Comparison of ENCODE assay signal across 15 cellular contexts in the genomic region with DNA sequence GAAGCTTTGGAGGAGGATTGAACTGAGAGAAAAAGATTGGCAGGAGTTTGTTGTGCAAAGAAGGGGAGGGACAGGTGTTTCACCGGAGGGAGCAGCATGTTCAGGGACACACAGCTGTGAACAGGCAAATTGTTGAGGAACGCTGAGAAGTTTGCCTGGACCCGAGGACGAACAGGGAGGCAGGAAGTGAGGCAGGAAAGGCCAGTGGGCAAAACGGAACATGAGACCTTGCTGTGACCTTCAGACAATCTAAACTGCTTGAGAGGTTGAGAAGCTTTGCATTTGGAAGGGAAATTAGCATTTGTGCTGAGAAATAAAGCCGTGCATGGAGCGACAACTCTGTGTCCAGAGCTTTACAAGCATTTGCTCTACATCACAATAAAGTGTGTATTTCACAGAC. TPM values are rescaled to one million over a fixed set of nuclear protein-coding genes. Genes with fewer than 3 reads are reported as not detected.
DNase-seq lines count a peak whose midpoint lies in the region; ATAC-seq and TF ChIP-seq lines count a peak whose summit lies in the region.
"Had no signal": no experiment of that assay in that cellular context is flagged by ENCODE, and none has a peak within 500 bp of the region (broad histone marks: within the 10 kb centered on the region; RNA-seq: fewer than 3 reads in every experiment).

No MANE protein-coding gene starts in this region.

- H2AFZ ChIP-seq in PC-3 (ENCODE audit: low read length) (peak overlapping the region; percentile 7; the same call in 1 of the 2 replicates), fibroblast of lung (ENCODE audit: low read length) (peak overlapping the region; percentile 50), OCI-LY7 (ENCODE audit: low read length) (no peak overlapping the region)

- CTCF ChIA-PET in PC-3 (lab: Charles Lee) (no interaction called here), OCI-LY7 (lab: Charles Lee; ENCODE audit: unreplicated experiment) (no interaction called here)

- no peaks in the 10 kb centered on the region for H4K20me1 ChIP-seq in PC-3 (ENCODE audit: low read length)
- no peaks in the 10 kb centered on the region for H4K20me1 ChIP-seq in fibroblast of lung (ENCODE audit: control insufficient read depth, extremely low read depth, insufficient read depth, low read length)
- H4K20me1 ChIP-seq in OCI-LY7 (ENCODE audit: insufficient read depth, low read length) = no peaks in the 10 kb centered on the region

- DNase-seq in G401 (ENCODE audit: low spot score) (peak; percentile 6), PC-3 (no peak), fibroblast of lung (ENCODE audit: low read depth in 2 of 2) (no peak), nephron progenitor cell (no peak), OCI-LY7 (ENCODE audit: low spot score) (no peak), cerebellar nuclear complex (lab: John Stamatoyannopoulos, UW) (no peak)
- DNase-seq: activated CD4-positive, alpha-beta memory T cell treated with anti-CD3 and anti-CD28 coated beads for 36 hours; GF-D8; immature natural killer cell; NCI-H1105 treated with DMSO at 0.1 percent for 48 hours; NCI-H2227 treated with DMSO at 0.1 percent for 48 hours; psoas muscle had no signal

- TF ChIP-seq CTCF in PC-3 (conservative IDR thresholded peaks at IDR 0.05; ENCODE audit: low read depth, low read length) = no peak
- TF ChIP-seq CTCF in fibroblast of lung (conservative IDR thresholded peaks at IDR 0.05 in 1 of 2, IDR thresholded peaks at IDR 0.05 in 1 of 2; ENCODE audit: low read depth in 1 of 2, low read length in 2 of 2) = no peak
- no peak for TF ChIP-seq CTCF in nephron progenitor cell (IDR thresholded peaks at IDR 0.05)
- TF ChIP-seq CTCF in OCI-LY7 (conservative IDR thresholded peaks at IDR 0.05; ENCODE audit: low read length) = no peak

- H3K36me3 Mint-ChIP-seq in nephron progenitor cell (ENCODE audit: low read depth) = no peaks in the 10 kb centered on the region
- H3K36me3 Mint-ChIP-seq: activated CD4-positive, alpha-beta memory T cell treated with anti-CD3 and anti-CD28 coated beads for 36 hours; immature natural killer cell had no signal

- H3K27ac ChIP-seq in PC-3 (ENCODE audit: low read length) (no peak overlapping the region), fibroblast of lung (ENCODE audit: insufficient read depth, low read length) (no peak overlapping the region), OCI-LY7 (ENCODE audit: low read depth, low read length, poor library complexity, severe bottlenecking) (no peak overlapping the region)
- H3K27ac ChIP-seq: psoas muscle had no signal

- H3K9me3 Mint-ChIP-seq in nephron progenitor cell = peaks cover 6% of the 10 kb centered on the region
- H3K9me3 Mint-ChIP-seq: activated CD4-positive, alpha-beta memory T cell treated with anti-CD3 and anti-CD28 coated beads for 36 hours; immature natural killer cell had no signal

- BruUV-seq in PC-3 (replicated peaks; lab: Mats Ljungman, UMichigan) (no TSS peak), OCI-LY7 (replicated peaks; lab: Mats Ljungman, UMichigan) (no TSS peak)

- H3K27ac Mint-ChIP-seq in nephron progenitor cell = peak overlapping the region; percentile 20
- H3K27ac Mint-ChIP-seq: activated CD4-positive, alpha-beta memory T cell treated with anti-CD3 and anti-CD28 coated beads for 36 hours had no signal

- H3K9me2 ChIP-seq in PC-3 (replicated peaks; ENCODE audit: low read length) (no peaks in the 10 kb centered on the region), OCI-LY7 (ENCODE audit: insufficient read depth, low read length) (no peaks in the 10 kb centered on the region)

- H3K9me3 ChIP-seq in PC-3 (ENCODE audit: low read length) (no peaks in the 10 kb centered on the region), fibroblast of lung (ENCODE audit: control insufficient read depth, insufficient read depth, low read depth, low read length) (no peaks in the 10 kb centered on the region), OCI-LY7 (ENCODE audit: low read length) (no peaks in the 10 kb centered on the region)
- H3K9me3 ChIP-seq: psoas muscle had no signal

- H3K4me1 Mint-ChIP-seq in nephron progenitor cell = peaks cover 6% of the 10 kb centered on the region

- POLR2A ChIA-PET in PC-3 (lab: Charles Lee; ENCODE audit: unreplicated experiment) (interaction anchor here (0.5 to 0.6 kb wide), 2 partner anchors 186 to 191 kb away, joined by 3 to 8 read pairs; no protein-coding TSS in a partner anchor), OCI-LY7 (lab: Charles Lee) (interaction anchor here (0.9 kb wide), 1 partner anchor 10 kb away, joined by 3 read pairs; no protein-coding TSS in a partner anchor)

- H3K36me3 ChIP-seq in PC-3 (ENCODE audit: low read depth, low read length) (no peaks in the 10 kb centered on the region), fibroblast of lung (ENCODE audit: control insufficient read depth, insufficient read depth, low read length) (no peaks in the 10 kb centered on the region), OCI-LY7 (ENCODE audit: insufficient read depth, low read length) (no peaks in the 10 kb centered on the region)

- H3K4me1 ChIP-seq in PC-3 (ENCODE audit: insufficient read depth, low read length) (no peaks in the 10 kb centered on the region), fibroblast of lung (ENCODE audit: control insufficient read depth, extremely low read depth, insufficient read depth, low read length) (no peaks in the 10 kb centered on the region), OCI-LY7 (ENCODE audit: insufficient read depth, low read length, poor library complexity, severe bottlenecking) (no peaks in the 10 kb centered on the region)
- H3K4me1 ChIP-seq: psoas muscle had no signal

- in situ Hi-C loops in G401 (cut with HindIII; ENCODE audit: low sequenced_read_pairs) = no loop called here

- H3K4me2 ChIP-seq in PC-3 (ENCODE audit: low read length) = no peak overlapping the region
- no peak overlapping the region for H3K4me2 ChIP-seq in fibroblast of lung (ENCODE audit: extremely low read depth, insufficient read depth, low read length)
- H3K4me2 ChIP-seq in OCI-LY7 (ENCODE audit: low read length) = no peak overlapping the region

- H3K4me3 Mint-ChIP-seq in nephron progenitor cell = no peak overlapping the region
- H3K4me3 Mint-ChIP-seq: activated CD4-positive, alpha-beta memory T cell treated with anti-CD3 and anti-CD28 coated beads for 36 hours; immature natural killer cell had no signal

- H3K27me3 Mint-ChIP-seq in nephron progenitor cell (ENCODE audit: low read depth, poor library complexity) = peaks cover 7% of the 10 kb centered on the region
- H3K27me3 Mint-ChIP-seq: activated CD4-positive, alpha-beta memory T cell treated with anti-CD3 and anti-CD28 coated beads for 36 hours had no signal

- H3K27me3 ChIP-seq in PC-3 (ENCODE audit: low read length) (no peaks in the 10 kb centered on the region), fibroblast of lung (ENCODE audit: control insufficient read depth, insufficient read depth, low read length) (no peaks in the 10 kb centered on the region)

- no peak overlapping the region for H3K4me3 ChIP-seq in PC-3 (ENCODE audit: low read length)
- H3K4me3 ChIP-seq in fibroblast of lung (replicated peaks in 1 of 4; ENCODE audit: control extremely low read depth in 1 of 4, insufficient read depth in 1 of 4, low read depth in 3 of 4, low read length in 4 of 4) = no peak overlapping the region
- no peak overlapping the region for H3K4me3 ChIP-seq in OCI-LY7 (ENCODE audit: low read depth, low read length, poor library complexity, severe bottlenecking)
- H3K4me3 ChIP-seq: psoas muscle had no signal

- no peak for ATAC-seq in PC-3
- ATAC-seq in GM19452 (IDR thresholded peaks at IDR 0.05; ENCODE audit: unreplicated experiment) = no peak
- ATAC-seq in HG03565 (IDR thresholded peaks at IDR 0.05; ENCODE audit: unreplicated experiment) = no peak
- ATAC-seq: HCT116, psoas muscle had no signal

- intact Hi-C loops in PC-3 (cut with micrococcal nuclease) (no loop called here), OCI-LY7 (cut with micrococcal nuclease; ENCODE audit: unreplicated experiment) (no loop called here)

- H3K9ac ChIP-seq in PC-3 (ENCODE audit: low read length) (no peak overlapping the region), fibroblast of lung (ENCODE audit: insufficient read depth, low read length) (no peak overlapping the region)

- H3K79me2 ChIP-seq in PC-3 (ENCODE audit: low read length) (no peaks in the 10 kb centered on the region), fibroblast of lung (ENCODE audit: control insufficient read depth, insufficient read depth, low read length) (no peaks in the 10 kb centered on the region), OCI-LY7 (ENCODE audit: insufficient read depth, low read depth, low read length) (no peaks in the 10 kb centered on the region)

- no peaks in the 10 kb centered on the region for H3F3A ChIP-seq in PC-3 (ENCODE audit: low read length, unreplicated experiment)

RNA-seq across cellular contexts. Expression of gene CDC25A, which starts 47.9 kb away (rescaled TPM):
- total RNA-seq in G401 (2014; rRNA removed; shearing (Covaris generic)) = 42.5 and 45.4 TPM in 2 replicates
- total RNA-seq in PC-3 (2014; rRNA removed) (42.4 and 43.0 TPM in 2 replicates), fibroblast of lung (1.0 and 1.3 TPM in 2 replicates), OCI-LY7 (2022) (72.9 and 75.4 TPM in 2 replicates)
- polyA plus RNA-seq in fibroblast of lung = 3.1 and 6.1 TPM in 2 replicates
- 3.0 and 6.3 TPM in 2 replicates for polyA plus RNA-seq in fibroblast of lung (2012)
- 1.6 and 3.3 TPM in 2 replicates for polyA minus RNA-seq in fibroblast of lung (ENCODE audit: low replicate concordance)
- total RNA-seq in OCI-LY7 (2014; rRNA removed; shearing (Covaris generic)) = 74.5 and 83.4 TPM in 2 replicates

Comparison
In these comparisons a context has a peak if more than half of its experiments do, and no peak if none do; other contexts are left out.
1. RNA of gene CDC25A, which starts 47.9 kb away (total RNA-seq): 72.9 to 83.4 TPM in OCI-LY7, 42.5 to 45.4 TPM in G401 and 42.4 to 43.0 TPM in PC-3; 1.0 to 1.3 TPM in fibroblast of lung; every median in the first group is over 10 times any median in the second.